19 cellular contexts compared by ENCODE assay signal in genomic region chr10:70192325-70192966, GRCh38. TPM values are rescaled to one million over a fixed set of nuclear protein-coding genes. Genes with fewer than 3 reads are reported as not detected.
DNase-seq lines count a peak whose midpoint lies in the region; ATAC-seq, FAIRE-seq and TF ChIP-seq lines count a peak whose summit lies in the region.
"Had no signal": no experiment of that assay in that cellular context is flagged by ENCODE, and none has a peak within 500 bp of the region (broad histone marks: within the 10 kb centered on the region; RNA-seq: fewer than 3 reads in every experiment).

No MANE protein-coding gene starts in this region.

- H3K18ac ChIP-seq in mesenchymal stem cell (ENCODE audit: low read depth in 1 of 2, low read length in 2 of 2), result peak overlapping the region; percentile 11 to 37

- WGBS in mesenchymal stem cell, result 48% methylated on average over 5 of the region's 5 CpGs
- WGBS in transverse colon (ENCODE audit: low coverage in 1 of 2), 2 donors, result 85 to 96% methylated on average over 4 to 5 of the region's 5 CpGs

- H3K27ac ChIP-seq in mesenchymal stem cell (ENCODE audit: low read length, poor library complexity, severe bottlenecking), result peak overlapping the region; percentile 34
- H3K27ac ChIP-seq in transverse colon, result peak overlapping the region; percentile 38 to 59 (median 48)
- peak overlapping the region in 1 of 4 donors; percentile 25 for H3K27ac ChIP-seq in gastrocnemius medialis

- peaks cover 10% of the 10 kb centered on the region for H3K4me1 Mint-ChIP-seq in activated T-cell treated with anti-CD3 and anti-CD28 coated beads, Interleukin-2, amount 50 U/mL, for 72 hours (ENCODE audit: low read depth)
- peaks cover 5% of the 10 kb centered on the region for H3K4me1 Mint-ChIP-seq in activated T-cell treated with anti-CD3 and anti-CD28 coated beads, Interleukin-2, amount 50 U/mL, for 4 hours (ENCODE audit: low read depth)

- H3K9me3 ChIP-seq in mesenchymal stem cell (ENCODE audit: control insufficient read depth, low read length) (no peaks in the 10 kb centered on the region), transverse colon (no peaks in the 10 kb centered on the region), gastrocnemius medialis (no peaks in the 10 kb centered on the region)
- H3K9me3 ChIP-seq: HAP-1, Peyer's patch had no signal

- intact Hi-C loops in transverse colon (cut with DNase I; ENCODE audit: low total_unique reads), result no loop called here
- intact Hi-C loops in gastrocnemius medialis (cut with DNase I; ENCODE audit: low total_unique reads), result no loop called here

- peaks cover 2% of the 10 kb centered on the region for H3K79me1 ChIP-seq in mesenchymal stem cell (replicated peaks; ENCODE audit: low read length, poor library complexity, severe bottlenecking)

- peak overlapping the region; percentile 33 for H3K27ac Mint-ChIP-seq in activated T-cell treated with anti-CD3 and anti-CD28 coated beads, Interleukin-2, amount 50 U/mL, for 72 hours
- H3K27ac Mint-ChIP-seq: immature natural killer cell, T-helper 17 cell had no signal

- no peak overlapping the region for H2BK12ac ChIP-seq in mesenchymal stem cell (ENCODE audit: low read length in 2 of 2)

- H4K8ac ChIP-seq in mesenchymal stem cell (ENCODE audit: low read length), result peak overlapping the region; percentile 8

- no peak overlapping the region for H3K23ac ChIP-seq in mesenchymal stem cell (ENCODE audit: low read length in 2 of 2)

- TF ChIP-seq CTCF in epithelial cell of esophagus (IDR thresholded peaks at IDR 0.05; ENCODE audit: insufficient read depth, low read depth, low read length, missing control alignments), result no peak
- TF ChIP-seq CTCF in transverse colon (IDR thresholded peaks at IDR 0.05), result no peak
- TF ChIP-seq CTCF in gastrocnemius medialis (IDR thresholded peaks at IDR 0.05 in 4 of 5, conservative IDR thresholded peaks at IDR 0.05 in 1 of 5), result no peak

- peak overlapping the region; percentile 35 for H2AK5ac ChIP-seq in mesenchymal stem cell (ENCODE audit: low read length, severe bottlenecking)

- H3K36me3 ChIP-seq in mesenchymal stem cell (ENCODE audit: control insufficient read depth in 1 of 2, insufficient read depth in 2 of 2, low read depth in 1 of 2, low read length in 2 of 2) (peaks cover 2 to 7% of the 10 kb centered on the region in 2 experiments), transverse colon (no peaks in the 10 kb centered on the region), gastrocnemius medialis (no peaks in the 10 kb centered on the region)
- H3K36me3 ChIP-seq: Peyer's patch had no signal

- in situ Hi-C loops in transverse colon (cut with MboI; ENCODE audit: low pct_ligation_motif_present in 1 of 4, low pct_unique_long_range_greater_than_20kb in 1 of 4, low sequenced_read_pairs in 3 of 4), result no loop called here
- in situ Hi-C loops in gastrocnemius medialis (cut with MboI; ENCODE audit: low sequenced_read_pairs in 4 of 4), result no loop called here

- H2BK15ac ChIP-seq in mesenchymal stem cell (ENCODE audit: low read depth, poor library complexity, severe bottlenecking), result no peak overlapping the region

- H3K9me3 Mint-ChIP-seq in activated T-cell treated with anti-CD3 and anti-CD28 coated beads, Interleukin-2, amount 50 U/mL, for 72 hours, result no peaks in the 10 kb centered on the region
- H3K9me3 Mint-ChIP-seq in activated T-cell treated with anti-CD3 and anti-CD28 coated beads, Interleukin-2, amount 50 U/mL, for 4 hours, result no peaks in the 10 kb centered on the region
- H3K9me3 Mint-ChIP-seq: immature natural killer cell; stimulated activated naive CD8-positive, alpha-beta T cell treated with anti-CD3 and anti-CD28 coated beads, Interleukin-15, Interleukin-2, amounts not matched to agents 100 ng/mL and 50 ng/mL, for 24 hours had no signal

- no peak overlapping the region for H3K4me2 ChIP-seq in mesenchymal stem cell (ENCODE audit: low read length, poor library complexity, severe bottlenecking)

- peak overlapping the region; percentile 88 for H3K9ac ChIP-seq in mesenchymal stem cell (ENCODE audit: low read length)

- H3K36me3 Mint-ChIP-seq in activated T-cell treated with anti-CD3 and anti-CD28 coated beads, Interleukin-2, amount 50 U/mL, for 72 hours (ENCODE audit: insufficient read depth in 2 of 2), result no peaks in the 10 kb centered on the region
- H3K36me3 Mint-ChIP-seq in activated T-cell treated with anti-CD3 and anti-CD28 coated beads, Interleukin-2, amount 50 U/mL, for 4 hours (ENCODE audit: insufficient read depth), result peaks cover under 1% of the 10 kb centered on the region
- H3K36me3 Mint-ChIP-seq: immature natural killer cell had no signal

- H3K4me3 Mint-ChIP-seq in activated T-cell treated with anti-CD3 and anti-CD28 coated beads, Interleukin-2, amount 50 U/mL, for 72 hours, result no peak overlapping the region
- H3K4me3 Mint-ChIP-seq in activated T-cell treated with anti-CD3 and anti-CD28 coated beads, Interleukin-2, amount 50 U/mL, for 4 hours, result no peak overlapping the region
- H3K4me3 Mint-ChIP-seq: immature natural killer cell; stimulated activated naive CD8-positive, alpha-beta T cell treated with anti-CD3 and anti-CD28 coated beads, Interleukin-15, Interleukin-2, amounts not matched to agents 100 ng/mL and 50 ng/mL, for 24 hours; T-helper 17 cell had no signal

- no peak overlapping the region for H2AFZ ChIP-seq in mesenchymal stem cell (ENCODE audit: low read depth, low read length)

- H3K27me3 Mint-ChIP-seq in activated T-cell treated with anti-CD3 and anti-CD28 coated beads, Interleukin-2, amount 50 U/mL, for 72 hours (ENCODE audit: low read depth), result no peaks in the 10 kb centered on the region
- H3K27me3 Mint-ChIP-seq in activated T-cell treated with anti-CD3 and anti-CD28 coated beads, Interleukin-2, amount 50 U/mL, for 4 hours (ENCODE audit: low read depth), result no peaks in the 10 kb centered on the region
- H3K27me3 Mint-ChIP-seq: stimulated activated naive CD8-positive, alpha-beta T cell treated with anti-CD3 and anti-CD28 coated beads, Interleukin-15, Interleukin-2, amounts not matched to agents 100 ng/mL and 50 ng/mL, for 24 hours; T-helper 17 cell had no signal

- H2BK120ac ChIP-seq in mesenchymal stem cell (ENCODE audit: low read depth, low read length), result no peak overlapping the region

- no peak for FAIRE-seq in GM12892 (lab: Jason Lieb, UNC)
- FAIRE-seq: frontal cortex had no signal

- TF ChIP-seq EP300 in transverse colon (IDR thresholded peaks at IDR 0.05; ENCODE audit: low read depth), result no peak

- H3K4ac ChIP-seq in mesenchymal stem cell (ENCODE audit: low read depth in 1 of 2, low read length in 2 of 2), result peak overlapping the region in 1 of 2 experiments; percentile 40

- no peak overlapping the region for H2BK5ac ChIP-seq in mesenchymal stem cell (ENCODE audit: low read depth, low read length, poor library complexity, severe bottlenecking)

- no peak overlapping the region for H3K4me3 ChIP-seq in epithelial cell of esophagus (ENCODE audit: low read length)
- H3K4me3 ChIP-seq in mesenchymal stem cell (ENCODE audit: insufficient read depth in 1 of 2, low read depth in 1 of 2, low read length in 2 of 2), result no peak overlapping the region
- H3K4me3 ChIP-seq in transverse colon, result no peak overlapping the region
- H3K4me3 ChIP-seq in gastrocnemius medialis, result no peak overlapping the region
- H3K4me3 ChIP-seq: HAP-1, Peyer's patch had no signal

- H3K4me1 ChIP-seq in mesenchymal stem cell (ENCODE audit: control insufficient read depth, insufficient read depth, low read depth, low read length) (peaks cover 4% of the 10 kb centered on the region), transverse colon (peaks cover 0 to 7% (median 2%) of the 10 kb centered on the region in 4 donors), gastrocnemius medialis (peaks cover 0 to 5% of the 10 kb centered on the region in 2 donors)
- H3K4me1 ChIP-seq: Peyer's patch had no signal

- no peak overlapping the region for H3K14ac ChIP-seq in mesenchymal stem cell (ENCODE audit: low read length in 2 of 2)

- no peak overlapping the region for H4K91ac ChIP-seq in mesenchymal stem cell (ENCODE audit: low read length)

- DNase-seq in activated T-cell treated with anti-CD3 and anti-CD28 coated beads, Interleukin-2, amount 50 U/mL, for 72 hours, result no peak
- DNase-seq in activated T-cell treated with anti-CD3 and anti-CD28 coated beads, Interleukin-2, amount 50 U/mL, for 4 hours, result no peak
- peak; percentile 68 for DNase-seq in epithelial cell of esophagus (ENCODE audit: low read depth)
- peak; percentile 89 for DNase-seq in mesenchymal stem cell
- no peak for DNase-seq in transverse colon
- no peak for DNase-seq in NCI-H526 treated with DMSO at 0.1 percent for 48 hours (lab: John Stamatoyannopoulos, UW)
- DNase-seq in gastrocnemius medialis, result no peak
- no peak for DNase-seq in GM12892 (ENCODE audit: insufficient read length)
- DNase-seq: activated CD4-positive, alpha-beta T cell treated with anti-CD3 and anti-CD28 coated beads for 48 hours; activated T-cell treated with anti-CD3 and anti-CD28 coated beads, Interleukin-2, amount 50 U/mL, for 48 hours; amygdala; dermis blood vessel endothelial cell; immature natural killer cell; NCI-H1694; Peyer's patch; T-helper 17 cell had no signal

- H3K27me3 ChIP-seq in mesenchymal stem cell (ENCODE audit: control insufficient read depth in 1 of 2, insufficient read depth in 1 of 2, low read length in 2 of 2) (no peaks in the 10 kb centered on the region), transverse colon (no peaks in the 10 kb centered on the region), gastrocnemius medialis (no peaks in the 10 kb centered on the region)
- H3K27me3 ChIP-seq: Peyer's patch had no signal

- TF ChIP-seq POLR2A in transverse colon (IDR thresholded peaks at IDR 0.05) (no peak), gastrocnemius medialis (IDR thresholded peaks at IDR 0.05) (no peak), GM12892 (IDR thresholded peaks at IDR 0.05; ENCODE audit: low read depth, low read length) (no peak)

- ATAC-seq in activated T-cell treated with anti-CD3 and anti-CD28 coated beads, Interleukin-2, amount 50 U/mL, for 72 hours (replicated peaks in 1 of 2), result no peak
- no peak for ATAC-seq in activated T-cell treated with anti-CD3 and anti-CD28 coated beads, Interleukin-2, amount 50 U/mL, for 4 hours
- no peak for ATAC-seq in gastrocnemius medialis
- ATAC-seq: T-helper 17 cell had no signal

RNA-seq across cellular contexts. Expression of gene SAR1A, which starts 22.1 kb away (rescaled TPM):
- total RNA-seq in activated T-cell treated with anti-CD3 and anti-CD28 coated beads, Interleukin-2, amount 50 U/mL, for 72 hours, result 10 to 100 TPM; 87.8 to 97.1 TPM
- total RNA-seq in activated T-cell treated with anti-CD3 and anti-CD28 coated beads, Interleukin-2, amount 50 U/mL, for 4 hours, result 100 to 1,000 TPM; 140 to 147 (median 142) TPM
- 103 TPM for polyA plus RNA-seq in mesenchymal stem cell (2013, experiment 1 of 2)
- 104 TPM for polyA plus RNA-seq in mesenchymal stem cell (2013, experiment 2 of 2)
- total RNA-seq in transverse colon (10 to 100 TPM; 35.2 to 93.9 (median 51.3) TPM), gastrocnemius medialis (10 to 100 TPM; 53.9 to 64.4 (median 59.5) TPM)
- polyA plus RNA-seq in GM12892 (2012; ENCODE audit: missing spikeins), result 26.4 TPM

RNA-seq across cellular contexts. Expression of gene PPA1, which starts 40.8 kb away (rescaled TPM):
- total RNA-seq in activated T-cell treated with anti-CD3 and anti-CD28 coated beads, Interleukin-2, amount 50 U/mL, for 72 hours, result 100 to 1,000 TPM; 274 to 290 TPM
- total RNA-seq in activated T-cell treated with anti-CD3 and anti-CD28 coated beads, Interleukin-2, amount 50 U/mL, for 4 hours, result 100 to 1,000 TPM; 362 to 495 (median 375) TPM
- polyA plus RNA-seq in mesenchymal stem cell (2013, experiment 1 of 2), result 144 TPM
- 153 TPM for polyA plus RNA-seq in mesenchymal stem cell (2013, experiment 2 of 2)
- total RNA-seq in transverse colon (100 to 1,000 TPM in 2 of 4 donors, 10 to 100 TPM in 2; 14.1 to 113 (median 98.4) TPM), gastrocnemius medialis (100 to 1,000 TPM in 1 of 4 donors, 10 to 100 TPM in 3; 73.9 to 146 (median 95.3) TPM)
- polyA plus RNA-seq in GM12892 (2012; ENCODE audit: missing spikeins), result 364 TPM

RNA-seq across cellular contexts. Expression of gene TYSND1, which starts 45.9 kb away (rescaled TPM):
- total RNA-seq in activated T-cell treated with anti-CD3 and anti-CD28 coated beads, Interleukin-2, amount 50 U/mL, for 72 hours, result 10 to 100 TPM; 11.8 to 13.8 TPM
- 10 to 100 TPM; 11.6 to 11.9 (median 11.8) TPM for total RNA-seq in activated T-cell treated with anti-CD3 and anti-CD28 coated beads, Interleukin-2, amount 50 U/mL, for 4 hours
- polyA plus RNA-seq in mesenchymal stem cell (2013, experiment 1 of 2), result 4.0 TPM
- polyA plus RNA-seq in mesenchymal stem cell (2013, experiment 2 of 2), result 4.1 TPM
- total RNA-seq in transverse colon, result 10 to 100 TPM; 18.6 to 48.8 (median 21.9) TPM
- 10 to 100 TPM in 1 of 4 donors, 1 to 10 TPM in 3; 2.7 to 10.3 (median 4.7) TPM for total RNA-seq in gastrocnemius medialis
- polyA plus RNA-seq in GM12892 (2012; ENCODE audit: missing spikeins), result 8.2 TPM

RNA-seq across cellular contexts. Expression of gene AIFM2, which starts 59.8 kb away (rescaled TPM):
- total RNA-seq in activated T-cell treated with anti-CD3 and anti-CD28 coated beads, Interleukin-2, amount 50 U/mL, for 72 hours, result 1 to 10 TPM; 6.4 to 7.2 TPM
- 10 to 100 TPM; 10.5 to 16.9 (median 11.1) TPM for total RNA-seq in activated T-cell treated with anti-CD3 and anti-CD28 coated beads, Interleukin-2, amount 50 U/mL, for 4 hours
- 10.2 TPM for polyA plus RNA-seq in mesenchymal stem cell (2013, experiment 1 of 2)
- polyA plus RNA-seq in mesenchymal stem cell (2013, experiment 2 of 2), result 10.0 TPM
- total RNA-seq in transverse colon, result 10 to 100 TPM in 3 of 4 donors, 1 to 10 TPM in 1; 3.8 to 27.0 (median 23.9) TPM
- 10 to 100 TPM in 2 of 4 donors, 1 to 10 TPM in 2; 6.8 to 11.0 (median 9.8) TPM for total RNA-seq in gastrocnemius medialis
- polyA plus RNA-seq in GM12892 (2012; ENCODE audit: missing spikeins), result 13.8 TPM

Comparison
In these comparisons a context has a peak if more than half of its experiments do, and no peak if none do; other contexts are left out.
1. DNase-seq: peak in epithelial cell of esophagus (single experiment) and mesenchymal stem cell (single experiment); none in activated T-cell treated with anti-CD3 and anti-CD28 coated beads, Interleukin-2, amount 50 U/mL, for 72 hours (0 of 2), activated T-cell treated with anti-CD3 and anti-CD28 coated beads, Interleukin-2, amount 50 U/mL, for 4 hours (single experiment), transverse colon (single experiment), NCI-H526 treated with DMSO at 0.1 percent for 48 hours (single experiment), gastrocnemius medialis (0 of 2) and GM12892 (single experiment).